ENCODE assay signal across 19 cellular contexts in the genomic region with DNA sequence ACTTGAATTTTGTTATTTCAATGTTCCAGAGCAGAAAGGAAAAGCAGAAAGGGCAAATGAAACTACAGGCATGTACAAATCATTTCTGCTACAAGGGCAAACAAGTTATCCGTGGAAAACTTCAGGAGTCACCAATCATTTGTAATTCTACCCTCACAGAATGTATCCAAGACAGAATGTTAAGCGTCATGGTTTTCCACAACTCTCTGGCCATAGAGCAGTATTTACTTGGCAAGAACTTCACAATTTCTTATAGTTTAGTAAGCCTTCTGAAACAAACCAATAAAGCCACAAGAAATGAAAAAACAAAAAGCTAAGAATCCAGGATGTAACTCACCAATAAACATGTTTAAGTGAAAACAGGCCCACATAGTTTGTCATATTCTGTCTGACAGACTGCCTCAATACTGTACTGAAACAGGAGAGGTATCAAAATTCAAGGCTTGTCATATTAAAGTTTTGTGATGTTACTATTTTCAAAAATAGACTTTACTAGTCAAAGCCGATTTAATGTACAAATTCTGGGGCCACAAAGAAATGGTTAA.
DNase-seq lines count a peak whose midpoint lies in the region; ATAC-seq, FAIRE-seq and TF ChIP-seq lines count a peak whose summit lies in the region.
"Had no signal": no experiment of that assay in that cellular context is flagged by ENCODE, and none has a peak within 500 bp of the region (broad histone marks: within the 10 kb centered on the region; RNA-seq: fewer than 3 reads in every experiment).

No MANE protein-coding gene starts in this region.

- H3K36me3 ChIP-seq in H7 (replicated peaks; ENCODE audit: control insufficient read depth, insufficient read depth, low read length) (no peaks in the 10 kb centered on the region), heart right ventricle (peaks cover 0 to 66% (median 8%) of the 10 kb centered on the region in 9 donors)

- TF ChIP-seq CTCF in heart right ventricle (IDR thresholded peaks at IDR 0.05), result no peak

- DNase-seq in ELR (ENCODE audit: low read depth) (peak; percentile 28), fibroblast of the conjunctiva (ENCODE audit: low read depth) (peak; percentile 80), skeletal muscle cell (ENCODE audit: low read depth) (peak; percentile 77), H7 (no peak), heart right ventricle (no peak), frontal cortex (ENCODE audit: low spot score in 2 of 2) (no peak)
- DNase-seq: activated CD4-positive, alpha-beta memory T cell treated with anti-CD3 and anti-CD28 coated beads for 36 hours; activated T-cell treated with anti-CD3 and anti-CD28 coated beads, Interleukin-2, amount 50 U/mL, for 24 hours; CD4-positive, alpha-beta memory T cell; DMS79 treated with DMSO at 0.1 percent for 48 hours; hippocampal formation; NK-92 treated with Interleukin-12 subunit alpha and Interleukin-12 subunit beta, amount 100 ng/mL, for 24 hours; spleen; stimulated activated naive B cell treated with anti-CD40 and anti-IgM and Interleukin-4, amounts not matched to agents 10 μg/mL and 1 μg/mL and 100 μg/mL, for 72 hours; T-cell; upper lobe of left lung had no signal

- peak; percentile 93 for ATAC-seq in SK-N-SH treated with all-trans-retinoic acid at 6 μM for 48 hours
- ATAC-seq in heart right ventricle, result no peak
- ATAC-seq in HG03045 (IDR thresholded peaks at IDR 0.05; ENCODE audit: unreplicated experiment), result no peak
- ATAC-seq: stimulated activated naive B cell treated with anti-CD40 and anti-IgM and Interleukin-4, amounts not matched to agents 10 μg/mL and 1 μg/mL and 100 μg/mL, for 72 hours; T-cell had no signal

- H3K4me3 ChIP-seq in skeletal muscle cell (ENCODE audit: low read depth, low read length) (no peak overlapping the region), H7 (ENCODE audit: insufficient read depth, low read depth, low read length) (no peak overlapping the region), heart right ventricle (no peak overlapping the region)
- H3K4me3 ChIP-seq: spleen, upper lobe of left lung had no signal

- H3K9me3 ChIP-seq in heart right ventricle, result no peaks in the 10 kb centered on the region
- H3K9me3 ChIP-seq: spleen, upper lobe of left lung had no signal

- H3K4me1 ChIP-seq in heart right ventricle, result peaks cover 0 to 10% (median 0%) of the 10 kb centered on the region in 9 donors
- H3K4me1 ChIP-seq: spleen, upper lobe of left lung had no signal

- WGBS in heart right ventricle, 2 donors, result 82 to 83% methylated on average over 3 of the region's 3 CpGs

- H3K27me3 ChIP-seq in H7 (ENCODE audit: control insufficient read depth, insufficient read depth, low read length), result no peaks in the 10 kb centered on the region
- no peaks in the 10 kb centered on the region for H3K27me3 ChIP-seq in heart right ventricle
- H3K27me3 ChIP-seq: spleen, upper lobe of left lung had no signal

- no peak for FAIRE-seq in frontal cortex (lab: Jason Lieb, UNC)
- FAIRE-seq: endothelial cell of umbilical vein had no signal

- H3K27ac ChIP-seq in heart right ventricle, result peak overlapping the region in 1 of 10 donors; percentile 12
- H3K27ac ChIP-seq: spleen, upper lobe of left lung had no signal

- intact Hi-C loops in heart right ventricle (cut with DNase I), result no loop called here

TF ChIP-seq in SK-N-SH treated with all-trans-retinoic acid at 6 μM for 48 hours, 23 proteins besides CTCF, POLR2A, EP300 and RAD21:
- TF ChIP-seq, protein P1, sequence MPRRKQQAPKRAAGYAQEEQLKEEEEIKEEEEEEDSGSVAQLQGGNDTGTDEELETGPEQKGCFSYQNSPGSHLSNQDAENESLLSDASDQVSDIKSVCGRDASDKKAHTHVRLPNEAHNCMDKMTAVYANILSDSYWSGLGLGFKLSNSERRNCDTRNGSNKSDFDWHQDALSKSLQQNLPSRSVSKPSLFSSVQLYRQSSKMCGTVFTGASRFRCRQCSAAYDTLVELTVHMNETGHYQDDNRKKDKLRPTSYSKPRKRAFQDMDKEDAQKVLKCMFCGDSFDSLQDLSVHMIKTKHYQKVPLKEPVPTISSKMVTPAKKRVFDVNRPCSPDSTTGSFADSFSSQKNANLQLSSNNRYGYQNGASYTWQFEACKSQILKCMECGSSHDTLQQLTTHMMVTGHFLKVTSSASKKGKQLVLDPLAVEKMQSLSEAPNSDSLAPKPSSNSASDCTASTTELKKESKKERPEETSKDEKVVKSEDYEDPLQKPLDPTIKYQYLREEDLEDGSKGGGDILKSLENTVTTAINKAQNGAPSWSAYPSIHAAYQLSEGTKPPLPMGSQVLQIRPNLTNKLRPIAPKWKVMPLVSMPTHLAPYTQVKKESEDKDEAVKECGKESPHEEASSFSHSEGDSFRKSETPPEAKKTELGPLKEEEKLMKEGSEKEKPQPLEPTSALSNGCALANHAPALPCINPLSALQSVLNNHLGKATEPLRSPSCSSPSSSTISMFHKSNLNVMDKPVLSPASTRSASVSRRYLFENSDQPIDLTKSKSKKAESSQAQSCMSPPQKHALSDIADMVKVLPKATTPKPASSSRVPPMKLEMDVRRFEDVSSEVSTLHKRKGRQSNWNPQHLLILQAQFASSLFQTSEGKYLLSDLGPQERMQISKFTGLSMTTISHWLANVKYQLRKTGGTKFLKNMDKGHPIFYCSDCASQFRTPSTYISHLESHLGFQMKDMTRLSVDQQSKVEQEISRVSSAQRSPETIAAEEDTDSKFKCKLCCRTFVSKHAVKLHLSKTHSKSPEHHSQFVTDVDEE (CRISPR knock-in tag; IDR thresholded peaks at IDR 0.05), result no peak
- no peak for TF ChIP-seq ARNTL (CRISPR knock-in tag; IDR thresholded peaks at IDR 0.05; ENCODE audit: borderline replicate concordance, low read depth)
- TF ChIP-seq GLIS3 (CRISPR knock-in tag; IDR thresholded peaks at IDR 0.05), result no peak
- no peak for TF ChIP-seq TCF4 (CRISPR knock-in tag; IDR thresholded peaks at IDR 0.05; ENCODE audit: borderline replicate concordance)
- no peak for TF ChIP-seq ZNF565 (CRISPR knock-in tag; conservative IDR thresholded peaks at IDR 0.05; ENCODE audit: low read depth)
- no peak for TF ChIP-seq ZC3H10 (CRISPR knock-in tag; IDR thresholded peaks at IDR 0.05)
- no peak for TF ChIP-seq ISL1 (CRISPR knock-in tag; IDR thresholded peaks at IDR 0.05)
- TF ChIP-seq SNAI2 (CRISPR knock-in tag; IDR thresholded peaks at IDR 0.05), result no peak
- TF ChIP-seq, protein P2, sequence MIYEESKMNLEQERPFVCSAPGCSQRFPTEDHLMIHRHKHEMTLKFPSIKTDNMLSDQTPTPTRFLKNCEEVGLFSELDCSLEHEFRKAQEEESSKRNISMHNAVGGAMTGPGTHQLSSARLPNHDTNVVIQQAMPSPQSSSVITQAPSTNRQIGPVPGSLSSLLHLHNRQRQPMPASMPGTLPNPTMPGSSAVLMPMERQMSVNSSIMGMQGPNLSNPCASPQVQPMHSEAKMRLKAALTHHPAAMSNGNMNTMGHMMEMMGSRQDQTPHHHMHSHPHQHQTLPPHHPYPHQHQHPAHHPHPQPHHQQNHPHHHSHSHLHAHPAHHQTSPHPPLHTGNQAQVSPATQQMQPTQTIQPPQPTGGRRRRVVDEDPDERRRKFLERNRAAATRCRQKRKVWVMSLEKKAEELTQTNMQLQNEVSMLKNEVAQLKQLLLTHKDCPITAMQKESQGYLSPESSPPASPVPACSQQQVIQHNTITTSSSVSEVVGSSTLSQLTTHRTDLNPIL (CRISPR knock-in tag; IDR thresholded peaks at IDR 0.05; ENCODE audit: low read depth), result no peak
- no peak for TF ChIP-seq ZNF70 (CRISPR knock-in tag; IDR thresholded peaks at IDR 0.05)
- TF ChIP-seq RARB (CRISPR knock-in tag; IDR thresholded peaks at IDR 0.05), result no peak

Comparison
In these comparisons a context has a peak if more than half of its experiments do, and no peak if none do; other contexts are left out.
1. DNase-seq: peak in ELR (single experiment), fibroblast of the conjunctiva (single experiment) and skeletal muscle cell (single experiment); none in H7 (single experiment), heart right ventricle (0 of 2) and frontal cortex (0 of 2).